11 cellular contexts compared by ENCODE assay signal in genomic region chr20:35344354-35344837, GRCh38. TPM values are rescaled to one million over a fixed set of nuclear protein-coding genes. Genes with fewer than 3 reads are reported as not detected.
DNase-seq lines count a peak whose midpoint lies in the region; ATAC-seq and TF ChIP-seq lines count a peak whose summit lies in the region.
"Had no signal": no experiment of that assay in that cellular context is flagged by ENCODE, and none has a peak within 500 bp of the region (broad histone marks: within the 10 kb centered on the region; RNA-seq: fewer than 3 reads in every experiment).

No MANE protein-coding gene starts in this region.

- H3K36me3 Mint-ChIP-seq in activated CD8-positive, alpha-beta memory T cell treated with anti-CD3 and anti-CD28 coated beads, Interleukin-2, amount 10 ng/mL, durations not matched to agents 7 days and 5 days = peaks cover 28% of the 10 kb centered on the region

- WGBS in right lobe of liver (ENCODE audit: insufficient coverage, low coverage, low lambda C conversion rate, missing lambda C conversion rate) = 36% methylated on average over 3 of the region's 3 CpGs

- H3K27ac Mint-ChIP-seq in activated CD8-positive, alpha-beta memory T cell treated with anti-CD3 and anti-CD28 coated beads, Interleukin-2, amount 10 ng/mL, durations not matched to agents 7 days and 5 days = no peak overlapping the region
- H3K27ac Mint-ChIP-seq: neural progenitor cell had no signal

- no peak overlapping the region for H3K4me3 ChIP-seq in brain microvascular endothelial cell (ENCODE audit: low read depth, low read length)
- H3K4me3 ChIP-seq in right lobe of liver = peak overlapping the region in 1 of 3 donors; percentile 4
- H3K4me3 ChIP-seq: neural progenitor cell had no signal

- ATAC-seq in right lobe of liver (peak; percentile 90 to 96 (median 94)), GM18498 (IDR thresholded peaks at IDR 0.05; ENCODE audit: unreplicated experiment) (no peak)
- no peak for ATAC-seq in activated CD8-positive, alpha-beta memory T cell treated with anti-CD3 and anti-CD28 coated beads, Interleukin-2, amount 10 ng/mL, durations not matched to agents 7 days and 5 days

- in situ Hi-C loops in brain microvascular endothelial cell (cut with HindIII; ENCODE audit: low pct_ligation_motif_present, low sequenced_read_pairs) = no loop called here

- H3K4me1 ChIP-seq in right lobe of liver = peaks cover 0 to 30% (median 10%) of the 10 kb centered on the region in 4 donors
- H3K4me1 ChIP-seq: neural progenitor cell had no signal

- H3K4me1 Mint-ChIP-seq in activated CD8-positive, alpha-beta memory T cell treated with anti-CD3 and anti-CD28 coated beads, Interleukin-2, amount 10 ng/mL, durations not matched to agents 7 days and 5 days = no peaks in the 10 kb centered on the region
- H3K4me1 Mint-ChIP-seq: neural progenitor cell had no signal

- TF ChIP-seq CTCF in brain microvascular endothelial cell (IDR thresholded peaks at IDR 0.05; ENCODE audit: low read depth, low read length, missing control alignments) (no peak), right lobe of liver (IDR thresholded peaks at IDR 0.05) (no peak)

- no peaks in the 10 kb centered on the region for H3K9me3 ChIP-seq in right lobe of liver

- intact Hi-C loops in right lobe of liver (cut with DNase I) = no loop called here

- H3K9me3 Mint-ChIP-seq in activated CD8-positive, alpha-beta memory T cell treated with anti-CD3 and anti-CD28 coated beads, Interleukin-2, amount 10 ng/mL, durations not matched to agents 7 days and 5 days (ENCODE audit: low read depth) = no peaks in the 10 kb centered on the region
- H3K9me3 Mint-ChIP-seq: neural progenitor cell had no signal

- H3K36me3 ChIP-seq in brain microvascular endothelial cell (replicated peaks) (peaks cover 17% of the 10 kb centered on the region), right lobe of liver (peaks cover 0 to 6% (median under 1%) of the 10 kb centered on the region in 4 donors)
- H3K36me3 ChIP-seq: neural progenitor cell had no signal

- DNase-seq in COLO668 (lab: John Stamatoyannopoulos, UW; ENCODE audit: unreplicated experiment) (peak; percentile 77), NCI-H146 (lab: John Stamatoyannopoulos, UW) (peak; percentile 98), brain microvascular endothelial cell (peak; percentile 84), right lobe of liver (peak; percentile 87 to 91 (median 89)), middle frontal gyrus (ENCODE audit: extremely low spot score, low spot score) (no peak)
- DNase-seq in activated CD4-positive, alpha-beta T cell treated with anti-CD3 and anti-CD28 coated beads for 48 hours = no peak
- DNase-seq in activated CD8-positive, alpha-beta memory T cell treated with anti-CD3 and anti-CD28 coated beads, Interleukin-2, amount 10 ng/mL, durations not matched to agents 7 days and 5 days = no peak
- DNase-seq: activated CD4-positive, CD25-positive, alpha-beta regulatory T cell; KG1 had no signal

- H3K27me3 Mint-ChIP-seq in activated CD8-positive, alpha-beta memory T cell treated with anti-CD3 and anti-CD28 coated beads, Interleukin-2, amount 10 ng/mL, durations not matched to agents 7 days and 5 days = no peaks in the 10 kb centered on the region

- TF ChIP-seq POLR2A in right lobe of liver (IDR thresholded peaks at IDR 0.05) = peak; percentile 59

- no peak overlapping the region for H3K4me3 Mint-ChIP-seq in activated CD8-positive, alpha-beta memory T cell treated with anti-CD3 and anti-CD28 coated beads, Interleukin-2, amount 10 ng/mL, durations not matched to agents 7 days and 5 days
- H3K4me3 Mint-ChIP-seq: neural progenitor cell had no signal

- H3K27ac ChIP-seq in brain microvascular endothelial cell (peak overlapping the region; percentile 45), right lobe of liver (peak overlapping the region; percentile 51 to 68 (median 66))
- H3K27ac ChIP-seq: neural progenitor cell had no signal

- CTCF ChIA-PET in activated CD8-positive, alpha-beta memory T cell treated with anti-CD3 and anti-CD28 coated beads, Interleukin-2, amount 10 ng/mL, durations not matched to agents 7 days and 5 days (lab: Charles Lee) = interaction anchor here (0.8 to 2.3 kb wide), 3 partner anchors 15 to 41 kb away, joined by 3 to 7 read pairs (median 5); no protein-coding TSS in a partner anchor

- H3K27me3 ChIP-seq in brain microvascular endothelial cell (replicated peaks) = no peaks in the 10 kb centered on the region
- H3K27me3 ChIP-seq in right lobe of liver = no peaks in the 10 kb centered on the region
- H3K27me3 ChIP-seq: neural progenitor cell had no signal

RNA-seq across cellular contexts. Expression of gene FAM83C, which starts 52.2 kb away (rescaled TPM):
- not detected for total RNA-seq in right lobe of liver
- not detected for total RNA-seq in activated CD8-positive, alpha-beta memory T cell treated with anti-CD3 and anti-CD28 coated beads, Interleukin-2, amount 10 ng/mL, durations not matched to agents 7 days and 5 days

RNA-seq across cellular contexts. Expression of gene EIF6, which starts 59.8 kb away (rescaled TPM):
- total RNA-seq in right lobe of liver = 100 to 1,000 TPM in 2 of 6 experiments, 10 to 100 TPM in 4; 73.6 to 131 (median 83.3) TPM
- total RNA-seq in activated CD8-positive, alpha-beta memory T cell treated with anti-CD3 and anti-CD28 coated beads, Interleukin-2, amount 10 ng/mL, durations not matched to agents 7 days and 5 days = 100 to 1,000 TPM in 1 of 2 experiments, 10 to 100 TPM in 1; 98.6 to 121 TPM

Comparison
In these comparisons a context has a peak if more than half of its experiments do, and no peak if none do; other contexts are left out.
1. DNase-seq: peak in COLO668 (single experiment), NCI-H146 (single experiment), brain microvascular endothelial cell (single experiment) and right lobe of liver (3 of 3); none in activated CD4-positive, alpha-beta T cell treated with anti-CD3 and anti-CD28 coated beads for 48 hours (single experiment), middle frontal gyrus (single experiment) and activated CD8-positive, alpha-beta memory T cell treated with anti-CD3 and anti-CD28 coated beads, Interleukin-2, amount 10 ng/mL, durations not matched to agents 7 days and 5 days (single experiment).
2. ATAC-seq: peak in right lobe of liver (4 of 4); none in GM18498 (single experiment) and activated CD8-positive, alpha-beta memory T cell treated with anti-CD3 and anti-CD28 coated beads, Interleukin-2, amount 10 ng/mL, durations not matched to agents 7 days and 5 days (single experiment).